9 cellular contexts compared by ENCODE assay signal in the genomic region with DNA sequence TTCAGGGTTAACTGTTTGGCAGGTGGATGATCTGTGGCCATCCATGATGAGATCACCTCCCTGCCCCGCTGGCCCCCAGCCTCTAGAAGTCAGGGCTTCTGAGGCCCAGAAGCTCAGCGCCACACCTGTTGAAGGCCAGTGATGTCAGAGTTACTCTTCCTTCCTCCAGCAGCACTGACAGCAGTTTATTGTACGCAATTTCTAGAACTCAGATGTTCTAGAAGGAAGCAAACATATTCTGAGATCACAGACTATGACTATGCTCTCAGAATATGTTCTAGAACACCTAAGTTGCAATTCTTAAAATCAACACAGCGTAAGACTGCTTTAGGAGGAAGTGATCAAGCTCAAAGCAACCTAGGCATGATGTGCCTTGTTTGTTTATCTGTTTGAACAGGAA.
A peak's percentile ranks its signal among the peaks of the same experiment; 100 is the strongest.
DNase-seq lines count a peak whose midpoint lies in the region; ATAC-seq and TF ChIP-seq lines count a peak whose summit lies in the region.
"Had no signal": no experiment of that assay in that cellular context is flagged by ENCODE, and none has a peak within 500 bp of the region (broad histone marks: within the 10 kb centered on the region; RNA-seq: fewer than 3 reads in every experiment).

No MANE protein-coding gene starts in this region.

- DNase-seq in HT-29 (ENCODE audit: low spot score): peak; percentile 18
- peak; percentile 42 for DNase-seq in astrocyte of the spinal cord (ENCODE audit: low read depth, low spot score)
- DNase-seq in mucosa of descending colon: peak; percentile 58 to 70 (median 60)
- DNase-seq in NCI-H2171 treated with DMSO at 0.1 percent for 48 hours (lab: John Stamatoyannopoulos, UW): no peak
- DNase-seq in DMS114 treated with DMSO at 0.1 percent for 48 hours (lab: John Stamatoyannopoulos, UW; ENCODE audit: unreplicated experiment): no peak
- no peak for DNase-seq in cerebellar cortex (ENCODE audit: low spot score)

- in situ Hi-C loops in astrocyte of the spinal cord (cut with HindIII; ENCODE audit: low sequenced_read_pairs): no loop called here

- peaks cover 31% of the 10 kb centered on the region for H3K4me1 ChIP-seq in mucosa of descending colon (ENCODE audit: low read depth)

- no peaks in the 10 kb centered on the region for H3K9me3 ChIP-seq in mucosa of descending colon
- H3K9me3 ChIP-seq: SJSA1 had no signal

- ATAC-seq in mucosa of descending colon (peak; percentile 89), GM19023 (IDR thresholded peaks at IDR 0.05; ENCODE audit: unreplicated experiment) (no peak)

- no peaks in the 10 kb centered on the region for H3K36me3 ChIP-seq in mucosa of descending colon (ENCODE audit: low read depth)

- intact Hi-C loops in mucosa of descending colon (cut with DNase I, micrococcal nuclease): no loop called here

- TF ChIP-seq CTCF in C4-2B (conservative IDR thresholded peaks at IDR 0.05) (no peak), astrocyte of the spinal cord (IDR thresholded peaks at IDR 0.05; ENCODE audit: low read depth, low read length) (no peak), mucosa of descending colon (IDR thresholded peaks at IDR 0.05) (no peak)

- H3K4me3 ChIP-seq in astrocyte of the spinal cord (ENCODE audit: low read depth, low read length) (no peak overlapping the region), mucosa of descending colon (no peak overlapping the region)
- H3K4me3 ChIP-seq: SJSA1 had no signal

- peak overlapping the region; percentile 63 for H3K27ac ChIP-seq in C4-2B
- H3K27ac ChIP-seq: SJSA1 had no signal

Comparison
In these comparisons a context has a peak if more than half of its experiments do, and no peak if none do; other contexts are left out.
1. DNase-seq: peak in HT-29 (single experiment), astrocyte of the spinal cord (single experiment) and mucosa of descending colon (3 of 3); none in NCI-H2171 treated with DMSO at 0.1 percent for 48 hours (single experiment), DMS114 treated with DMSO at 0.1 percent for 48 hours (single experiment) and cerebellar cortex (single experiment).